In the genomic region with DNA sequence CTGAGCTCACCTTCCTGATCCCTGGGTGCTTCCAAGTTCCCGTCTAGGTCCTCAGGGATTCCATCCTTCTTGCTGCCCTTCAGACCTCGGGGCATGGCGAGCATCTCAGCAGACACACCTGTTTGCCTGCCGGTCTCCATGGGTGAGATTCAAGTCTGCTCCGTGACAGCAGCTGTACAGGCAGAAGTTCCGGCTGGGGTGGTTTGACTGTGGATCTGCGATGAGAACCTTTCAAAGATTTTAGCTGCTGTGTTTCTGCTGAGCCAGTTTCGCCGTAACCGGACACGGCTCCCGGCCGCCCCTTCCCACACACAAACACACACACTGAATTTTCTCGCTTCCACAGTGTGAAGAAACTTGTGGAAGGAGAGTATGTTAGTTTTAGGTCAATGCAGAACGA, we compare ENCODE assay signal across 6 cellular contexts. TPM values are rescaled to one million over a fixed set of nuclear protein-coding genes. Genes with fewer than 3 reads are reported as not detected.
"Had no signal": no experiment of that assay in that cellular context is flagged by ENCODE, and none has a peak within 500 bp of the region (broad histone marks: within the 10 kb centered on the region; RNA-seq: fewer than 3 reads in every experiment).

A gene (minus strand): TSS at position 140 of the 400 bp plus-strand sequence.

RNA-seq across cellular contexts. Expression of the gene that starts here (rescaled TPM):
- total RNA-seq: GM23248, H4, H7, HepG2, HFFc6, HT1080 had no signal
